ENCODE assay signal across 2 cellular contexts in genomic region chr14:90871605-90872233, GRCh38.
TF ChIP-seq lines count a peak whose summit lies in the region.

No MANE protein-coding gene starts in this region.

TF ChIP-seq in HCT116, 20 proteins besides CTCF, POLR2A, EP300 and RAD21:
- no peak for TF ChIP-seq ZBTB33 (IDR thresholded peaks at IDR 0.05; ENCODE audit: extremely low read depth, insufficient replicate concordance, low read length)
- TF ChIP-seq EZH2phosphoT487 (IDR thresholded peaks at IDR 0.05; ENCODE audit: borderline replicate concordance), result no peak
- TF ChIP-seq JUND (IDR thresholded peaks at IDR 0.05), result peak; percentile 53; the same call in 1 of the 2 replicates
- peak; percentile 62 for TF ChIP-seq FOSL1 (IDR thresholded peaks at IDR 0.05; ENCODE audit: low read depth)
- TF ChIP-seq ATF3 (IDR thresholded peaks at IDR 0.05), result no peak
- TF ChIP-seq SRF (IDR thresholded peaks at IDR 0.05; ENCODE audit: low read depth), result no peak
- no peak for TF ChIP-seq REST (IDR thresholded peaks at IDR 0.05; ENCODE audit: low read depth)
- TF ChIP-seq EZH2 (IDR thresholded peaks at IDR 0.05), result no peak
- no peak for TF ChIP-seq CBX3 (IDR thresholded peaks at IDR 0.05; ENCODE audit: low read depth)
- TF ChIP-seq MAX (IDR thresholded peaks at IDR 0.05), result no peak
- peak; percentile 25; the same call in 1 of the 2 replicates for TF ChIP-seq SP1 (IDR thresholded peaks at IDR 0.05; ENCODE audit: low read depth)

TF ChIP-seq in SK-N-SH, 30 proteins besides CTCF, POLR2A, EP300 and RAD21 (continued from another document):
- no peak for TF ChIP-seq ZBTB33 (IDR thresholded peaks at IDR 0.05; ENCODE audit: borderline replicate concordance, low read depth)
- TF ChIP-seq JUND (IDR thresholded peaks at IDR 0.05), result peak; percentile 63
- TF ChIP-seq MXI1 (IDR thresholded peaks at IDR 0.05; ENCODE audit: low read depth, low read length), result no peak
